Comparison of ENCODE assay signal across 12 cellular contexts in the genomic region with DNA sequence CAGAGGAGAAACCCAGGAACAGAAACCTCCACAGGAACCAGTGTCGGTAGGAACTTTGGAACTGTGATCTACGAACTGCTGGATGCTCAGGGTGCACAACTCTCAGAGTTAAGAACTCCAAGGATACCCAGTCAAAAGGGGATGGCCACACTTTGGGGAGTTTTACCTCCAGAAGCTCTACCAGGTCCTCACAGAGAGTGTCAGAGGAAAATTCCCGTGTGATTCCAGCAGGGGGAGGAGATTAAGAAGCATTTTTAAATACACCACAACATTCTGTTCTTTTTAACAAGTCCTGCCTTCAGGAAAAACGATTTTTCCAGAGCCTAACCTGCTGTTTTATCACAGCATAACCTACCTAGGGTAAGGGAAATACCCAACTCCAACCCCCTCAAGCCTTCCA.
DNase-seq lines count a peak whose midpoint lies in the region; ATAC-seq and TF ChIP-seq lines count a peak whose summit lies in the region.
"Had no signal": no experiment of that assay in that cellular context is flagged by ENCODE, and none has a peak within 500 bp of the region (broad histone marks: within the 10 kb centered on the region; RNA-seq: fewer than 3 reads in every experiment).

No MANE protein-coding gene starts in this region.

- no peak for ATAC-seq in HG02678 (IDR thresholded peaks at IDR 0.05; ENCODE audit: unreplicated experiment)
- ATAC-seq: activated naive CD4-positive, alpha-beta T cell treated with anti-CD3 and anti-CD28 coated beads, Interleukin-2, amount 50 U/mL, for 72 hours had no signal

- no peak for TF ChIP-seq POLR2A in esophagus squamous epithelium (IDR thresholded peaks at IDR 0.05)
- TF ChIP-seq POLR2A in Peyer's patch (IDR thresholded peaks at IDR 0.05) = no peak

- DNase-seq in GM04504 (ENCODE audit: low read depth) (peak; percentile 3), NCI-H82 treated with DMSO at 0.1 percent for 48 hours (lab: John Stamatoyannopoulos, UW; ENCODE audit: unreplicated experiment) (peak; percentile 2), epithelial cell of proximal tubule (ENCODE audit: low read depth) (peak; percentile 4), osteocyte (ENCODE audit: extremely low spot score, unreplicated experiment) (no peak), esophagus squamous epithelium (lab: John Stamatoyannopoulos, UW) (no peak), Peyer's patch (no peak)
- DNase-seq: activated CD4-positive, alpha-beta memory T cell treated with anti-CD3 and anti-CD28 coated beads for 36 hours; retina had no signal

- peak; percentile 58 for TF ChIP-seq CTCF in epithelial cell of proximal tubule (conservative IDR thresholded peaks at IDR 0.05; ENCODE audit: low read depth, low read length)
- peak; percentile 40 for TF ChIP-seq CTCF in osteocyte (IDR thresholded peaks at IDR 0.05)
- peak in 1 of 6 experiments; percentile 11 for TF ChIP-seq CTCF in esophagus squamous epithelium (IDR thresholded peaks at IDR 0.05)
- TF ChIP-seq CTCF in Peyer's patch (IDR thresholded peaks at IDR 0.05) = peak in 3 of 6 experiments; percentile 26 to 36 (median 28)

- H3K27me3 Mint-ChIP-seq in osteocyte (ENCODE audit: unreplicated experiment) = no peaks in the 10 kb centered on the region
- H3K27me3 Mint-ChIP-seq: activated CD4-positive, alpha-beta memory T cell treated with anti-CD3 and anti-CD28 coated beads for 36 hours had no signal

- peaks cover 7% of the 10 kb centered on the region for H3K36me3 Mint-ChIP-seq in osteocyte (ENCODE audit: unreplicated experiment)
- H3K36me3 Mint-ChIP-seq: activated CD4-positive, alpha-beta memory T cell treated with anti-CD3 and anti-CD28 coated beads for 36 hours; activated naive CD4-positive, alpha-beta T cell treated with anti-CD3 and anti-CD28 coated beads, Interleukin-2, amount 50 U/mL, for 72 hours had no signal

- intact Hi-C loops in esophagus squamous epithelium (cut with DNase I) = no loop called here

- peaks cover 10% of the 10 kb centered on the region for H3K9me3 Mint-ChIP-seq in osteocyte (ENCODE audit: unreplicated experiment)

- H3K36me3 ChIP-seq in esophagus squamous epithelium (no peaks in the 10 kb centered on the region), Peyer's patch (no peaks in the 10 kb centered on the region)
- H3K36me3 ChIP-seq: SJCRH30 had no signal

- H3K4me3 ChIP-seq in epithelial cell of proximal tubule (ENCODE audit: low read depth, low read length) (no peak overlapping the region), esophagus squamous epithelium (no peak overlapping the region), Peyer's patch (no peak overlapping the region)
- H3K4me3 ChIP-seq: SJCRH30 had no signal

- no peaks in the 10 kb centered on the region for H3K4me1 Mint-ChIP-seq in osteocyte (ENCODE audit: unreplicated experiment)

- H3K27ac Mint-ChIP-seq in osteocyte (ENCODE audit: unreplicated experiment) = no peak overlapping the region
- H3K27ac Mint-ChIP-seq: activated CD4-positive, alpha-beta memory T cell treated with anti-CD3 and anti-CD28 coated beads for 36 hours; activated naive CD4-positive, alpha-beta T cell treated with anti-CD3 and anti-CD28 coated beads, Interleukin-2, amount 50 U/mL, for 72 hours had no signal

- no peaks in the 10 kb centered on the region for H3K27me3 ChIP-seq in esophagus squamous epithelium
- H3K27me3 ChIP-seq in Peyer's patch = no peaks in the 10 kb centered on the region
- H3K27me3 ChIP-seq: SJCRH30 had no signal

- H3K4me1 ChIP-seq in esophagus squamous epithelium = no peaks in the 10 kb centered on the region
- no peaks in the 10 kb centered on the region for H3K4me1 ChIP-seq in Peyer's patch
- H3K4me1 ChIP-seq: SJCRH30 had no signal

- WGBS in esophagus squamous epithelium, 2 donors = 69 to 85% methylated on average over 3 to 4 of the region's 4 CpGs

- H3K27ac ChIP-seq in esophagus squamous epithelium = no peak overlapping the region
- no peak overlapping the region for H3K27ac ChIP-seq in Peyer's patch
- H3K27ac ChIP-seq: HL-60, SJCRH30 had no signal

- peaks cover 0 to 8% (median 0%) of the 10 kb centered on the region in 3 donors for H3K9me3 ChIP-seq in esophagus squamous epithelium
- H3K9me3 ChIP-seq in Peyer's patch = no peaks in the 10 kb centered on the region
- H3K9me3 ChIP-seq: SJCRH30 had no signal

- H3K4me3 Mint-ChIP-seq in osteocyte (ENCODE audit: unreplicated experiment) = no peak overlapping the region
- H3K4me3 Mint-ChIP-seq: activated CD4-positive, alpha-beta memory T cell treated with anti-CD3 and anti-CD28 coated beads for 36 hours had no signal

Comparison
In these comparisons a context has a peak if more than half of its experiments do, and no peak if none do; other contexts are left out.
1. DNase-seq: peak in GM04504 (single experiment), NCI-H82 treated with DMSO at 0.1 percent for 48 hours (single experiment) and epithelial cell of proximal tubule (single experiment); none in osteocyte (single experiment), esophagus squamous epithelium (single experiment) and Peyer's patch (0 of 3).